25 cellular contexts compared by ENCODE assay signal in genomic region chr3:153192327-153192726, GRCh38.
"Had no signal": no experiment of that assay in that cellular context is flagged by ENCODE, and none has a peak within 500 bp of the region (broad histone marks: within the 10 kb centered on the region; RNA-seq: fewer than 3 reads in every experiment).

No MANE protein-coding gene starts in this region.

- H3K9me3 Mint-ChIP-seq: activated B cell treated with CpG ODN at 0.5 μM for 24 hours; activated CD4-positive, alpha-beta T cell treated with anti-CD3 and anti-CD28 coated beads, Interleukin-2, amount 10 ng/mL, durations not matched to agents 24 days and 14 days; activated T-cell treated with anti-CD3 and anti-CD28 coated beads, Interleukin-2, amount 50 U/mL, for 4 hours had no signal

- H3K27me3 Mint-ChIP-seq: activated B cell treated with CpG ODN at 0.5 μM for 24 hours; activated naive CD8-positive, alpha-beta T cell; T-helper 17 cell had no signal

- DNase-seq: activated B cell treated with CpG ODN at 0.5 μM for 24 hours; activated CD4-positive, alpha-beta T cell treated with anti-CD3 and anti-CD28 coated beads for 1 hour; activated CD4-positive, alpha-beta T cell treated with anti-CD3 and anti-CD28 coated beads, Interleukin-2, amount 10 ng/mL, durations not matched to agents 24 days and 14 days; activated CD4-positive, alpha-beta T cell treated with anti-CD3 and anti-CD28 coated beads, Interleukin-2, amount 50 U/mL, for 48 hours; activated effector memory CD4-positive, alpha-beta T cell treated with anti-CD3 and anti-CD28 coated beads, Interleukin-2, amount 50 U/mL, for 16 hours; activated naive CD4-positive, alpha-beta T cell treated with Interleukin-2 at 50 U/mL for 16 hours; activated T-cell treated with anti-CD3 and anti-CD28 coated beads, Interleukin-2, amount 50 U/mL, for 4 hours; brain microvascular endothelial cell; cerebellar nuclear complex; Kasumi-1; NCI-H1092; NCI-H1417; NCI-H1930; NCI-H2171; NCI-H2227 treated with DMSO at 0.1 percent for 48 hours; NCI-H446 treated with DMSO at 0.1 percent for 48 hours; NCI-H526; SHP77; T-helper 17 cell; T-helper 9 cell had no signal

- ATAC-seq: activated T-cell treated with anti-CD3 and anti-CD28 coated beads, Interleukin-2, amount 50 U/mL, for 4 hours; T-helper 17 cell had no signal

- H3K9me3 ChIP-seq: SJSA1 had no signal

- H3K4me1 ChIP-seq: SJSA1 had no signal

- H3K27ac Mint-ChIP-seq: activated B cell treated with CpG ODN at 0.5 μM for 24 hours; activated CD4-positive, alpha-beta T cell treated with anti-CD3 and anti-CD28 coated beads, Interleukin-2, amount 10 ng/mL, durations not matched to agents 24 days and 14 days; activated naive CD8-positive, alpha-beta T cell; T-helper 17 cell had no signal

- H3K4me1 Mint-ChIP-seq: activated B cell treated with CpG ODN at 0.5 μM for 24 hours; activated CD4-positive, alpha-beta T cell treated with anti-CD3 and anti-CD28 coated beads, Interleukin-2, amount 10 ng/mL, durations not matched to agents 24 days and 14 days; T-helper 17 cell had no signal

- H3K4me3 ChIP-seq: cardiac muscle cell, SJSA1 had no signal

- FAIRE-seq: RCC 7860, TTC549 had no signal

- H3K27me3 ChIP-seq: brain microvascular endothelial cell, cardiac muscle cell, SJSA1 had no signal

- H3K36me3 ChIP-seq: brain microvascular endothelial cell, cardiac muscle cell, SJSA1 had no signal

- H3K4me3 Mint-ChIP-seq: activated B cell treated with CpG ODN at 0.5 μM for 24 hours; activated CD4-positive, alpha-beta T cell treated with anti-CD3 and anti-CD28 coated beads, Interleukin-2, amount 10 ng/mL, durations not matched to agents 24 days and 14 days; activated naive CD8-positive, alpha-beta T cell; activated T-cell treated with anti-CD3 and anti-CD28 coated beads, Interleukin-2, amount 50 U/mL, for 4 hours; T-helper 17 cell had no signal

- H3K27ac ChIP-seq: brain microvascular endothelial cell, cardiac muscle cell, SJSA1 had no signal
